In genomic region chr2:204445149-204445548, GRCh38 we compare ENCODE assay signal across 33 cellular contexts.
DNase-seq lines count a peak whose midpoint lies in the region; ATAC-seq, FAIRE-seq and TF ChIP-seq lines count a peak whose summit lies in the region.
"Had no signal": no experiment of that assay in that cellular context is flagged by ENCODE, and none has a peak within 500 bp of the region (broad histone marks: within the 10 kb centered on the region; RNA-seq: fewer than 3 reads in every experiment).

No MANE protein-coding gene starts in this region.

- BruUV-seq in HepG2 (replicated peaks; lab: Mats Ljungman, UMichigan), result no TSS peak
- BruUV-seq in endothelial cell of umbilical vein (replicated peaks; lab: Mats Ljungman, UMichigan), result no TSS peak

- CTCF ChIA-PET in HepG2 (lab: Yijun Ruan, JAX; ENCODE audit: low intra/inter-chr PET ratio, low total read pairs) (no interaction called here), HEK293 (lab: Yijun Ruan, JAX) (no interaction called here), endothelial cell of umbilical vein (lab: Charles Lee) (no interaction called here)

- dilution Hi-C loops in endothelial cell of umbilical vein (cut with MboI; ENCODE audit: extremely low pct_ligation_motif_present, low sequenced_read_pairs), result no loop called here

- H2AFZ ChIP-seq in HepG2 (ENCODE audit: low read length) (no peak overlapping the region), endothelial cell of umbilical vein (ENCODE audit: low read depth, low read length) (no peak overlapping the region)

- H3K4me2 ChIP-seq in HepG2 (ENCODE audit: low read depth, low read length) (no peak overlapping the region), endothelial cell of umbilical vein (ENCODE audit: insufficient read depth, low read length) (no peak overlapping the region)
- H3K4me2 ChIP-seq: A549; BLaER1; BLaER1 treated with 17β-estradiol and CSF1 and Interleukin-3, amounts not matched to agents 10 nM and 100 nM had no signal

- H3K4me1 ChIP-seq in HepG2 (ENCODE audit: insufficient read depth, low read length) (no peaks in the 10 kb centered on the region), right lobe of liver (no peaks in the 10 kb centered on the region), HEK293 (ENCODE audit: control insufficient read depth, insufficient read depth, low read length) (no peaks in the 10 kb centered on the region), endothelial cell of umbilical vein (ENCODE audit: control insufficient read depth, extremely low read depth, insufficient read depth, low read length) (no peaks in the 10 kb centered on the region)
- H3K4me1 ChIP-seq: A549; BE2C; BLaER1; BLaER1 treated with 17β-estradiol and CSF1 and Interleukin-3, amounts not matched to agents 10 nM and 100 nM; Caco-2 had no signal

- WGBS in HepG2 (ENCODE audit: low lambda C conversion rate), result 21% methylated on average over 3 of the region's 3 CpGs
- WGBS in right lobe of liver (ENCODE audit: insufficient coverage, low coverage, low lambda C conversion rate, missing lambda C conversion rate), result 75% methylated on average over 3 of the region's 3 CpGs

- no peak for TF ChIP-seq EP300 in HepG2 (IDR thresholded peaks at IDR 0.05; ENCODE audit: low read depth in 2 of 2, low read length in 2 of 2)
- TF ChIP-seq EP300 in HepG2 (CRISPR knock-in tag; IDR thresholded peaks at IDR 0.05; ENCODE audit: borderline replicate concordance), result no peak

- H3K4me3 ChIP-seq in HepG2 (replicated peaks in 1 of 3; ENCODE audit: insufficient read depth in 1 of 3, low read depth in 2 of 3, low read length in 3 of 3) (no peak overlapping the region), right lobe of liver (no peak overlapping the region), HEK293 (ENCODE audit: low read depth, low read length) (no peak overlapping the region), endothelial cell of umbilical vein (replicated peaks in 1 of 3; ENCODE audit: insufficient read depth in 1 of 3, low read depth in 1 of 3, low read length in 3 of 3) (no peak overlapping the region)
- H3K4me3 ChIP-seq: A549; BLaER1; BLaER1 treated with 17β-estradiol and CSF1 and Interleukin-3, amounts not matched to agents 10 nM and 100 nM had no signal

- H3K79me2 ChIP-seq in HepG2 (ENCODE audit: insufficient read depth, low read length) (no peaks in the 10 kb centered on the region), endothelial cell of umbilical vein (ENCODE audit: control insufficient read depth, insufficient read depth, low read length) (no peaks in the 10 kb centered on the region)

- H4K20me1 ChIP-seq in HepG2 (ENCODE audit: insufficient read depth, low read length) (no peaks in the 10 kb centered on the region), endothelial cell of umbilical vein (replicated peaks; ENCODE audit: control insufficient read depth, extremely low read depth, insufficient read depth, low read length) (no peaks in the 10 kb centered on the region)
- H4K20me1 ChIP-seq: BLaER1; BLaER1 treated with 17β-estradiol and CSF1 and Interleukin-3, amounts not matched to agents 10 nM and 100 nM had no signal

- no peak for TF ChIP-seq RAD21 in HepG2 (CRISPR knock-in tag; IDR thresholded peaks at IDR 0.05)

- peaks cover 36% of the 10 kb centered on the region for H3K9me3 ChIP-seq in HepG2 (ENCODE audit: low read length)
- H3K9me3 ChIP-seq in right lobe of liver, result no peaks in the 10 kb centered on the region
- H3K9me3 ChIP-seq in HEK293 (ENCODE audit: control insufficient read depth, insufficient read depth, low read depth, low read length), result no peaks in the 10 kb centered on the region; the same call in 1 of the 2 replicates
- no peaks in the 10 kb centered on the region for H3K9me3 ChIP-seq in endothelial cell of umbilical vein (replicated peaks; ENCODE audit: control insufficient read depth, insufficient read depth, low read length)
- H3K9me3 ChIP-seq: A549, BE2C had no signal

- POLR2A ChIA-PET in HepG2 (lab: Yijun Ruan, JAX) (no interaction called here), HEK293 (lab: Yijun Ruan, JAX) (no interaction called here), endothelial cell of umbilical vein (lab: Charles Lee) (no interaction called here)

- H3K27ac ChIP-seq in HepG2 (ENCODE audit: extremely low read length, insufficient read depth, low read length), result no peak overlapping the region
- no peak overlapping the region for H3K27ac ChIP-seq in right lobe of liver
- H3K27ac ChIP-seq in HEK293 (ENCODE audit: extremely low read depth, low read depth, low read length), result no peak overlapping the region
- no peak overlapping the region for H3K27ac ChIP-seq in endothelial cell of umbilical vein (ENCODE audit: insufficient read depth, low read depth, low read length)
- H3K27ac ChIP-seq: 22Rv1; A549; BLaER1; BLaER1 treated with 17β-estradiol and CSF1 and Interleukin-3, amounts not matched to agents 10 nM and 100 nM; C4-2B had no signal

- TF ChIP-seq POLR2A in HepG2 (IDR thresholded peaks at IDR 0.05; ENCODE audit: insufficient read depth in 1 of 2, low read depth in 2 of 2, low read length in 2 of 2) (no peak), right lobe of liver (IDR thresholded peaks at IDR 0.05) (no peak), endothelial cell of umbilical vein (IDR thresholded peaks at IDR 0.05; ENCODE audit: low read depth, low read length) (no peak)

- H3K36me3 ChIP-seq in HepG2 (replicated peaks in 1 of 2; ENCODE audit: control insufficient read depth in 1 of 2, insufficient read depth in 2 of 2, low read length in 2 of 2) (no peaks in the 10 kb centered on the region), right lobe of liver (no peaks in the 10 kb centered on the region), HEK293 (ENCODE audit: control insufficient read depth in 2 of 2, insufficient read depth in 1 of 2, low read length in 2 of 2) (no peaks in the 10 kb centered on the region), endothelial cell of umbilical vein (ENCODE audit: control insufficient read depth in 2 of 2, extremely low read depth in 1 of 2, insufficient read depth in 2 of 2, low read length in 2 of 2) (no peaks in the 10 kb centered on the region)
- H3K36me3 ChIP-seq: BE2C; BLaER1; BLaER1 treated with 17β-estradiol and CSF1 and Interleukin-3, amounts not matched to agents 10 nM and 100 nM had no signal

- FAIRE-seq in HepG2 (lab: Jason Lieb, UNC) (no peak), endothelial cell of umbilical vein (lab: Jason Lieb, UNC) (peak; percentile 12)
- FAIRE-seq: A204.1, A549, D721Med had no signal

- DNase-seq in HepG2 (ENCODE audit: low spot score) (no peak), right lobe of liver (no peak), endothelial cell of umbilical vein (ENCODE audit: low read depth, low spot score) (no peak)
- no peak for DNase-seq in activated CD4-positive, alpha-beta T cell treated with anti-CD3 and anti-CD28 coated beads for 4 hours
- DNase-seq: 8988T; ACHN; AML-193; BE2C; C1 segment of cervical spinal cord; Caco-2; Calu3; CD4-positive, alpha-beta memory T cell; CD4-positive, alpha-beta T cell; CD4-positive, CD25-positive, alpha-beta regulatory T cell; CD8-positive, alpha-beta memory T cell; CD8-positive, alpha-beta T cell; COR-L47; DMS 273 treated with DMSO at 0.1 percent for 48 hours; DMS153; DMS53; DMS79; DMS79 treated with DMSO at 0.1 percent for 48 hours; DND-41; EL had no signal

- ATAC-seq in HepG2, result no peak
- no peak for ATAC-seq in right lobe of liver
- no peak for ATAC-seq in GM21737 (IDR thresholded peaks at IDR 0.05; ENCODE audit: unreplicated experiment)
- ATAC-seq: A549; CD8-positive, alpha-beta T cell had no signal

- TF ChIP-seq CTCF in HepG2 (CRISPR knock-in tag; IDR thresholded peaks at IDR 0.05), result no peak
- no peak for TF ChIP-seq CTCF in right lobe of liver (IDR thresholded peaks at IDR 0.05)
- TF ChIP-seq CTCF in HEK293 (tag by site-specific recombination; IDR thresholded peaks at IDR 0.05), result no peak
- no peak for TF ChIP-seq CTCF in endothelial cell of umbilical vein (IDR thresholded peaks at IDR 0.05; ENCODE audit: extremely low read depth in 1 of 2, insufficient read depth in 1 of 2, low read depth in 1 of 2, low read length in 2 of 2)

- in situ Hi-C loops in HepG2 (cut with HindIII; ENCODE audit: extremely low pct_ligation_motif_present, low pct_unique_long_range_greater_than_20kb), result no loop called here

- intact Hi-C loops in HepG2 (cut with micrococcal nuclease; ENCODE audit: unreplicated experiment), result no loop called here
- intact Hi-C loops in right lobe of liver (cut with DNase I), result no loop called here
- intact Hi-C loops in endothelial cell of umbilical vein (cut with micrococcal nuclease), result no loop called here

- H3K27me3 ChIP-seq in HepG2 (ENCODE audit: control insufficient read depth in 1 of 2, insufficient read depth in 2 of 2, low read length in 2 of 2), result no peaks in the 10 kb centered on the region
- H3K27me3 ChIP-seq in right lobe of liver, result no peaks in the 10 kb centered on the region
- H3K27me3 ChIP-seq in endothelial cell of umbilical vein (ENCODE audit: control insufficient read depth in 2 of 2, insufficient read depth in 2 of 2, low read length in 2 of 2), result no peaks in the 10 kb centered on the region
- H3K27me3 ChIP-seq: BE2C; BLaER1; BLaER1 treated with 17β-estradiol and CSF1 and Interleukin-3, amounts not matched to agents 10 nM and 100 nM had no signal

- H3K9ac ChIP-seq in HepG2 (ENCODE audit: insufficient read depth, low read depth, low read length), result no peak overlapping the region
- no peak overlapping the region for H3K9ac ChIP-seq in endothelial cell of umbilical vein (replicated peaks; ENCODE audit: extremely low read depth, insufficient read depth, low read length)
- H3K9ac ChIP-seq: BLaER1; BLaER1 treated with 17β-estradiol and CSF1 and Interleukin-3, amounts not matched to agents 10 nM and 100 nM had no signal

- H3K9me1 ChIP-seq in endothelial cell of umbilical vein (replicated peaks; ENCODE audit: control insufficient read depth, extremely low read depth, insufficient read depth, low read length), result no peaks in the 10 kb centered on the region

TF ChIP-seq in HepG2, 621 proteins besides CTCF, POLR2A, EP300 and RAD21:
- no peak for TF ChIP-seq ZNF7 (CRISPR knock-in tag; IDR thresholded peaks at IDR 0.05)
- TF ChIP-seq ZNF709 (CRISPR knock-in tag; IDR thresholded peaks at IDR 0.05), result peak; percentile 99; the same call in 1 of the 2 replicates

TF ChIP-seq in HEK293, 187 proteins besides CTCF, POLR2A, EP300 and RAD21:
- TF ChIP-seq TRIM28 (IDR thresholded peaks at IDR 0.05; ENCODE audit: borderline replicate concordance, low read length) (peak; percentile 96), SETDB1 (IDR thresholded peaks at IDR 0.05; ENCODE audit: insufficient read length, low read length) (peak; percentile 95), ZNF10 (tag by site-specific recombination; IDR thresholded peaks at IDR 0.05) (no peak)

TF ChIP-seq in endothelial cell of umbilical vein, 7 proteins besides CTCF, POLR2A, EP300 and RAD21 (continues in another document):
- TF ChIP-seq FOS (IDR thresholded peaks at IDR 0.05; ENCODE audit: borderline replicate concordance, insufficient read depth, low read length) (no peak), POLR2AphosphoS5 (IDR thresholded peaks at IDR 0.05; ENCODE audit: insufficient read depth, low read depth, low read length) (no peak), MAX (IDR thresholded peaks at IDR 0.05; ENCODE audit: insufficient read depth, insufficient read length) (no peak), JUN (IDR thresholded peaks at IDR 0.05; ENCODE audit: borderline replicate concordance, insufficient read depth, insufficient read length, low read depth) (no peak)

Comparison
In these comparisons a context has a peak if more than half of its experiments do, and no peak if none do; other contexts are left out.
1. Of the 63 proteins assayed by ChIP-seq in both HepG2 and HEK293: peak only in HepG2: none; only in HEK293: SETDB1; in both: none; in neither: 62.